Comparison of ENCODE assay signal across 1 cellular context in genomic region chr6:160678744-160679401, GRCh38.
TF ChIP-seq lines count a peak whose summit lies in the region.

No MANE protein-coding gene starts in this region.

TF ChIP-seq in WTC11, 78 proteins besides CTCF, POLR2A, EP300 and RAD21 (continued from another document and continues in another):
- no peak for TF ChIP-seq NFYB (CRISPR knock-in tag; conservative IDR thresholded peaks at IDR 0.05; ENCODE audit: low read depth)
- no peak; the same call in 1 of the 2 replicates for TF ChIP-seq HMGXB4 (CRISPR knock-in tag; IDR thresholded peaks at IDR 0.05)
- TF ChIP-seq FOXP1 (CRISPR knock-in tag; IDR thresholded peaks at IDR 0.05; ENCODE audit: borderline replicate concordance): peak; percentile 80; the same call in 1 of the 2 replicates
- no peak for TF ChIP-seq STAT6 (CRISPR knock-in tag; conservative IDR thresholded peaks at IDR 0.05; ENCODE audit: low read depth)
- TF ChIP-seq ZBTB21 (CRISPR knock-in tag; IDR thresholded peaks at IDR 0.05; ENCODE audit: borderline replicate concordance): peak; percentile 60; the same call in 1 of the 2 replicates
- TF ChIP-seq FOXP4 (CRISPR knock-in tag; IDR thresholded peaks at IDR 0.05): peak; percentile 90
- no peak for TF ChIP-seq ZNF425 (CRISPR knock-in tag; conservative IDR thresholded peaks at IDR 0.05)
- no peak for TF ChIP-seq PRRX2 (CRISPR knock-in tag; IDR thresholded peaks at IDR 0.05)
- TF ChIP-seq SOX15 (CRISPR knock-in tag; IDR thresholded peaks at IDR 0.05): no peak
- no peak for TF ChIP-seq ARID4B (CRISPR knock-in tag; IDR thresholded peaks at IDR 0.05; ENCODE audit: borderline replicate concordance)
- TF ChIP-seq ELF4 (CRISPR knock-in tag; IDR thresholded peaks at IDR 0.05; ENCODE audit: low read depth): no peak
- TF ChIP-seq CBFB (CRISPR knock-in tag; IDR thresholded peaks at IDR 0.05; ENCODE audit: low read depth): no peak
- no peak for TF ChIP-seq MXD4 (CRISPR knock-in tag; IDR thresholded peaks at IDR 0.05; ENCODE audit: borderline replicate concordance)
- 0 out of 2 replicates have a peak, but pooled peaks have one; percentile 16 for TF ChIP-seq PRDM15 (CRISPR knock-in tag; IDR thresholded peaks at IDR 0.05)
- TF ChIP-seq ZMAT4 (CRISPR knock-in tag; IDR thresholded peaks at IDR 0.05): no peak
- no peak for TF ChIP-seq E2F4 (CRISPR knock-in tag; IDR thresholded peaks at IDR 0.05; ENCODE audit: borderline replicate concordance, low read depth)
- no peak for TF ChIP-seq USF2 (CRISPR knock-in tag; IDR thresholded peaks at IDR 0.05)
- TF ChIP-seq ZBTB43 (CRISPR knock-in tag; IDR thresholded peaks at IDR 0.05): no peak
- TF ChIP-seq JUN (CRISPR knock-in tag; IDR thresholded peaks at IDR 0.05): no peak
- TF ChIP-seq FOXK1 (CRISPR knock-in tag; IDR thresholded peaks at IDR 0.05): no peak
- no peak for TF ChIP-seq ZNF263 (CRISPR knock-in tag; IDR thresholded peaks at IDR 0.05; ENCODE audit: low read depth)
- TF ChIP-seq ETV6 (CRISPR knock-in tag; IDR thresholded peaks at IDR 0.05): peak; percentile 50; the same call in 1 of the 2 replicates
- no peak for TF ChIP-seq PREB (CRISPR knock-in tag; IDR thresholded peaks at IDR 0.05; ENCODE audit: borderline replicate concordance)
